16 cellular contexts compared by ENCODE assay signal in the genomic region with DNA sequence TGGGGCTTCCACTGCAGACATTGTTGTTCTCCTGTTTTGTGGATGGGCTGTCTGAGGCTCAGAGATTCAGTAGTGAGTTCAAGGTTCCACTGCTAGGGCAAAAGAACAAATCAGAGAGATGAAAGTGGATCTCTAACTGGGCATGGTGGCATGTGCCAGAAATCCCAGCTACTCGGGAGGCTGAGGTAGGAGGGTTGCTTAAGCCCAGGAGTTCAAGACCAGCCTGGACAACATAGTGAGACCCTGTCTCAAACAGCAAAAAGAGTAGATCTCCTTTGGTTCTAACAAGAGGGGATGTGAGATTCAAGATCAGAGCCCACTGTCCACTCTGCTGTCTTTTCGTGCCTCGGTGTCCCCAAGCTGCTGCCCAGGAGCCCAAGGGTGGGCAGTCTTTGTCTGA. TPM values are rescaled to one million over a fixed set of nuclear protein-coding genes. Genes with fewer than 3 reads are reported as not detected.
DNase-seq lines count a peak whose midpoint lies in the region; ATAC-seq and TF ChIP-seq lines count a peak whose summit lies in the region.
"Had no signal": no experiment of that assay in that cellular context is flagged by ENCODE, and none has a peak within 500 bp of the region (broad histone marks: within the 10 kb centered on the region; RNA-seq: fewer than 3 reads in every experiment).

No MANE protein-coding gene starts in this region.

- intact Hi-C loops in thyroid gland (cut with DNase I): no loop called here

- H3K4me3 ChIP-seq in neural progenitor cell: no peak overlapping the region
- no peak overlapping the region for H3K4me3 ChIP-seq in thyroid gland (replicated peaks in 1 of 3)

- peaks cover 60% of the 10 kb centered on the region for H3K4me1 ChIP-seq in neural progenitor cell
- H3K4me1 ChIP-seq in thyroid gland: peaks cover 65 to 69% of the 10 kb centered on the region in 2 donors

- no peak overlapping the region for H2AFZ ChIP-seq in neural progenitor cell (replicated peaks)

- H3K79me2 ChIP-seq in neural progenitor cell (ENCODE audit: low read depth): peaks cover 96% of the 10 kb centered on the region

- no peak overlapping the region for H3K9ac ChIP-seq in neural progenitor cell

- peak overlapping the region; percentile 57 for H3K4me3 Mint-ChIP-seq in endothelial cell (ENCODE audit: unreplicated experiment)
- no peak overlapping the region for H3K4me3 Mint-ChIP-seq in neural progenitor cell
- H3K4me3 Mint-ChIP-seq: CD8-positive, alpha-beta memory T cell; memory B cell had no signal

- no peak for TF ChIP-seq POLR2A in thyroid gland (IDR thresholded peaks at IDR 0.05)

- H3K9me3 Mint-ChIP-seq in endothelial cell (ENCODE audit: unreplicated experiment) (no peaks in the 10 kb centered on the region), neural progenitor cell (no peaks in the 10 kb centered on the region)
- H3K9me3 Mint-ChIP-seq: CD8-positive, alpha-beta memory T cell; memory B cell had no signal

- H3K4me2 ChIP-seq in neural progenitor cell: no peak overlapping the region

- TF ChIP-seq CTCF in RWPE1 (conservative IDR thresholded peaks at IDR 0.05; ENCODE audit: low read depth) (no peak), endothelial cell (IDR thresholded peaks at IDR 0.05; ENCODE audit: unreplicated experiment) (no peak), neural progenitor cell (IDR thresholded peaks at IDR 0.05) (no peak), thyroid gland (IDR thresholded peaks at IDR 0.05) (no peak), GM10266 (IDR thresholded peaks at IDR 0.05; ENCODE audit: control insufficient read depth, insufficient read depth, low read depth, missing control alignments) (no peak)

- H3K4me1 Mint-ChIP-seq in endothelial cell (ENCODE audit: unreplicated experiment): peaks cover 72% of the 10 kb centered on the region
- H3K4me1 Mint-ChIP-seq in neural progenitor cell: peaks cover 65% of the 10 kb centered on the region
- H3K4me1 Mint-ChIP-seq: CD8-positive, alpha-beta memory T cell had no signal

- H3K27me3 ChIP-seq in neural progenitor cell: no peaks in the 10 kb centered on the region
- H3K27me3 ChIP-seq in thyroid gland: no peaks in the 10 kb centered on the region

- ATAC-seq in HG03095 (IDR thresholded peaks at IDR 0.05; ENCODE audit: unreplicated experiment): no peak
- ATAC-seq: stimulated activated naive CD8-positive, alpha-beta T cell treated with anti-CD3 and anti-CD28 coated beads, Interleukin-15, Interleukin-2, amounts not matched to agents 100 U/mL and 50 U/mL, for 24 hours had no signal

- WGBS in thyroid gland, 2 donors: 83 to 92% methylated on average over 3 of the region's 3 CpGs

- H3K27ac ChIP-seq in RWPE1: peak overlapping the region; percentile 97
- no peak overlapping the region for H3K27ac ChIP-seq in neural progenitor cell
- peak overlapping the region; percentile 67 to 98 (median 96) for H3K27ac ChIP-seq in thyroid gland

- H4K20me1 ChIP-seq in neural progenitor cell (ENCODE audit: low read depth): peaks cover 35% of the 10 kb centered on the region

- H3K27me3 Mint-ChIP-seq in endothelial cell (ENCODE audit: unreplicated experiment) (peaks cover 10% of the 10 kb centered on the region), neural progenitor cell (ENCODE audit: insufficient read depth, low read depth) (peaks cover 5% of the 10 kb centered on the region)
- H3K27me3 Mint-ChIP-seq: memory B cell had no signal

- no peaks in the 10 kb centered on the region for H3K36me3 ChIP-seq in neural progenitor cell
- H3K36me3 ChIP-seq in thyroid gland: no peaks in the 10 kb centered on the region

- H3K27ac Mint-ChIP-seq in endothelial cell (ENCODE audit: unreplicated experiment) (peak overlapping the region; percentile 87), neural progenitor cell (peak overlapping the region; percentile 8)
- H3K27ac Mint-ChIP-seq: memory B cell had no signal

- H3F3A ChIP-seq in neural progenitor cell (ENCODE audit: low read depth): peaks cover 45% of the 10 kb centered on the region

- H3K36me3 Mint-ChIP-seq in endothelial cell (ENCODE audit: low read depth, unreplicated experiment) (peaks cover 24% of the 10 kb centered on the region), neural progenitor cell (peaks cover 8% of the 10 kb centered on the region)
- H3K36me3 Mint-ChIP-seq: CD8-positive, alpha-beta memory T cell had no signal

- H3K9me3 ChIP-seq in neural progenitor cell (ENCODE audit: low read depth): no peaks in the 10 kb centered on the region
- H3K9me3 ChIP-seq in thyroid gland: no peaks in the 10 kb centered on the region

- DNase-seq in RWPE1 (ENCODE audit: low spot score) (no peak), endothelial cell (ENCODE audit: low spot score) (no peak), neural progenitor cell (ENCODE audit: low spot score) (no peak), thyroid gland (no peak), glomerular visceral epithelial cell (ENCODE audit: extremely low spot score) (no peak), GM10266 (ENCODE audit: extremely low spot score) (no peak)
- DNase-seq in activated effector memory CD4-positive, alpha-beta T cell treated with Interleukin-2 at 50 U/mL for 16 hours: no peak
- DNase-seq: activated CD4-positive, CD25-positive, alpha-beta regulatory T cell treated with anti-CD3 and anti-CD28 coated beads, Interleukin-2, amount 50 U/mL, for 72 hours; activated T-cell treated with anti-CD3 and anti-CD28 coated beads, Interleukin-2, amount 50 U/mL, for 1 hour; anterior cingulate cortex; CD8-positive, alpha-beta memory T cell; GF-D8; NCI-H1092; stimulated activated naive CD8-positive, alpha-beta T cell treated with anti-CD3 and anti-CD28 coated beads, Interleukin-15, Interleukin-2, amounts not matched to agents 100 U/mL and 50 U/mL, for 24 hours had no signal

- POLR2A ChIA-PET in RWPE1 (lab: Yijun Ruan, JAX; ENCODE audit: low non-redundant PET): no interaction called here

- CTCF ChIA-PET in RWPE1 (lab: Yijun Ruan, JAX): interaction anchor here (1.5 kb wide), 1 partner anchor 37 kb away, joined by 3 read pairs; no protein-coding TSS in a partner anchor

RNA-seq across cellular contexts. Expression of a gene that starts 11.8 kb away (rescaled TPM):
- total RNA-seq in endothelial cell (ENCODE audit: unreplicated experiment): 178 TPM
- total RNA-seq in neural progenitor cell (ENCODE audit: low replicate concordance): 22.9 and 45.6 TPM in 2 replicates
- 100 to 1,000 TPM in 2 of 4 donors, 10 to 100 TPM in 2; 84.9 to 171 (median 113) TPM for total RNA-seq in thyroid gland

RNA-seq across cellular contexts. Expression of a gene that starts 46.6 kb away (rescaled TPM):
- total RNA-seq in endothelial cell (ENCODE audit: unreplicated experiment) (2,784 TPM), neural progenitor cell (ENCODE audit: low replicate concordance) (3,204 and 3,639 TPM in 2 replicates), thyroid gland (1,000 to 10,000 TPM; 2,017 to 5,540 (median 2,786) TPM)
